In the genomic region with DNA sequence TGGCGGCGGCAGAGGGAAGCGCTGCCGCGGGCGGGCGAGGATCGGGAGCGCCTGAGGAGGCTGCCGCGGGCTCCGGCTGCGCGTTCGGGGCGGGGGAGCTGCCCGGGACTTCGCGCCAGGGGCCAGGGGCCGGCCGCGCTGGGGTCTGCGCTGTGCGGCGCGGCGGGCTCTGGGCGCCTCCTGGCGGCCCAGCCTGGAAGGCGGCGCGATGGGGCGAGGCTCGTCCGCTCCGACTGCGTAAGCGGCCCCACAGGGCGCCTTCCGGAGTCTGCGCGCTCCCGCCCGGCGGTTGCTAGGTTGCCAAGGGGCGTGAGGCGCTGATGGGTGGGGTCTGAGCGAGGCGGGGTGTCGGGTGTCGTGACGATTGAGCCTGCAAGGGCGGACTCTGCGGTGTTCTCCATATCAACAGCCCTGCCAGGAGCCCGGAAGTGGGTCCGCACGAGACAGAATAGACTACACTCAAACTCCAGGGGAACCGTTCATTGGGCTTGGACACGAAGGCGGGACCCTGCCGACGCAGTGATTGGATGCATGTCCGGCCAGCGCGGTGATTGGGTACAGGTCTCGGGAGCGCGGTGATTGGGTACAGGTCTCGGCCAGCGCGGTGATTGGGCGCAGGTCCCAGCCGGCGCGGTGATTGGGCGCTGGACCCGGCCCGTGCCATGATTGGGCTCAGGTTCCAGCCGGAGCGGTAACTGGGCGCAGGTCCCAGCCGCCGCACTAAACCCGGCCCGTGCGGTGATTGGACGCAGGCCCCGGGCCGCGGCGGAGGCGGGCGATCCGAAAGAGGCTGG, we compare ENCODE assay signal across 1 cellular context.
TF ChIP-seq lines count a peak whose summit lies in the region.

A gene with protein sequence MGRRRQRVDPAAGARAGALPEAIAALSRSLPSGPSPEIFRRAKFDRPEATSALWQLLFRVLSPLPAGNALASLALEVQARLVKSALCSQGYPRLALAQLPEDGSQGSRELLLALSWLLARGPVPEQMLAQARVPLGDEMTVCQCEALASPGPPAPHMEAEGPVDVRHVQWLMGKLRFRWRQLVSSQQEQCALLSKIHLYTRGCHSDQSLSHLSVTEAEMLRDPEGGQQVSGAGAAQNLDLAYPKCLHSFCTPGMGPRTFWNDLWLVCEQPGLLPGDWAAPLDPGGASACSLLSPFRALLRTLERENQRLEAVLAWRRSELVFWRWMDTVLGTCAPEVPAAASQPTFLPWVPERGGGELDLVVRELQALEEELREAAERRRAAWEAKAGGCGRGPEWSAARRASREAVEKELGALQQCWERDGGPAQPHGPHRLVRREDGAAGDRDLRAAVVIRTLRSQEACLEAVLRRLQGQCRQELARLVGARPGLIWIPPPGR (plus strand): TSS at position 675 of the 794 bp plus-strand sequence. CDS start 130 bp downstream, outside the sequence.

TF ChIP-seq in HepG2, 621 proteins besides CTCF, POLR2A, EP300 and RAD21 (continued from another document and continues in another):
- TF ChIP-seq, protein P1, sequence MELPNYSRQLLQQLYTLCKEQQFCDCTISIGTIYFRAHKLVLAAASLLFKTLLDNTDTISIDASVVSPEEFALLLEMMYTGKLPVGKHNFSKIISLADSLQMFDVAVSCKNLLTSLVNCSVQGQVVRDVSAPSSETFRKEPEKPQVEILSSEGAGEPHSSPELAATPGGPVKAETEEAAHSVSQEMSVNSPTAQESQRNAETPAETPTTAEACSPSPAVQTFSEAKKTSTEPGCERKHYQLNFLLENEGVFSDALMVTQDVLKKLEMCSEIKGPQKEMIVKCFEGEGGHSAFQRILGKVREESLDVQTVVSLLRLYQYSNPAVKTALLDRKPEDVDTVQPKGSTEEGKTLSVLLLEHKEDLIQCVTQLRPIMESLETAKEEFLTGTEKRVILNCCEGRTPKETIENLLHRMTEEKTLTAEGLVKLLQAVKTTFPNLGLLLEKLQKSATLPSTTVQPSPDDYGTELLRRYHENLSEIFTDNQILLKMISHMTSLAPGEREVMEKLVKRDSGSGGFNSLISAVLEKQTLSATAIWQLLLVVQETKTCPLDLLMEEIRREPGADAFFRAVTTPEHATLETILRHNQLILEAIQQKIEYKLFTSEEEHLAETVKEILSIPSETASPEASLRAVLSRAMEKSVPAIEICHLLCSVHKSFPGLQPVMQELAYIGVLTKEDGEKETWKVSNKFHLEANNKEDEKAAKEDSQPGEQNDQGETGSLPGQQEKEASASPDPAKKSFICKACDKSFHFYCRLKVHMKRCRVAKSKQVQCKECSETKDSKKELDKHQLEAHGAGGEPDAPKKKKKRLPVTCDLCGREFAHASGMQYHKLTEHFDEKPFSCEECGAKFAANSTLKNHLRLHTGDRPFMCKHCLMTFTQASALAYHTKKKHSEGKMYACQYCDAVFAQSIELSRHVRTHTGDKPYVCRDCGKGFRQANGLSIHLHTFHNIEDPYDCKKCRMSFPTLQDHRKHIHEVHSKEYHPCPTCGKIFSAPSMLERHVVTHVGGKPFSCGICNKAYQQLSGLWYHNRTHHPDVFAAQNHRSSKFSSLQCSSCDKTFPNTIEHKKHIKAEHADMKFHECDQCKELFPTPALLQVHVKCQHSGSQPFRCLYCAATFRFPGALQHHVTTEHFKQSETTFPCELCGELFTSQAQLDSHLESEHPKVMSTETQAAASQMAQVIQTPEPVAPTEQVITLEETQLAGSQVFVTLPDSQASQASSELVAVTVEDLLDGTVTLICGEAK (IDR thresholded peaks at IDR 0.05): peak; percentile 88
- TF ChIP-seq, protein P1 (CRISPR knock-in tag; IDR thresholded peaks at IDR 0.05): peak; percentile 74; the same call in 1 of the 2 replicates
- TF ChIP-seq MTF2 (CRISPR knock-in tag; IDR thresholded peaks at IDR 0.05; ENCODE audit: borderline replicate concordance) (no peak; the same call in 1 of the 2 replicates), ZFP82 (CRISPR knock-in tag; IDR thresholded peaks at IDR 0.05; ENCODE audit: borderline replicate concordance) (peak; percentile 61; the same call in 1 of the 2 replicates), REPIN1 (CRISPR knock-in tag; IDR thresholded peaks at IDR 0.05; ENCODE audit: borderline replicate concordance, low read depth) (peak; percentile 97), ZNF205 (CRISPR knock-in tag; IDR thresholded peaks at IDR 0.05) (peak; percentile 42; the same call in 1 of the 2 replicates), ZFP37 (CRISPR knock-in tag; IDR thresholded peaks at IDR 0.05; ENCODE audit: borderline replicate concordance) (no peak), ZSCAN29 (CRISPR knock-in tag; conservative IDR thresholded peaks at IDR 0.05) (peak; percentile 99), U2AF1 (optimal IDR thresholded peaks at IDR 0.05; ENCODE audit: low read depth, low read length) (no peak), ZNF292 (CRISPR knock-in tag; IDR thresholded peaks at IDR 0.05; ENCODE audit: borderline replicate concordance, low read depth) (no peak), PAX8 (CRISPR knock-in tag; IDR thresholded peaks at IDR 0.05; ENCODE audit: borderline replicate concordance) (no peak), ATRX (CRISPR knock-in tag; IDR thresholded peaks at IDR 0.05; ENCODE audit: borderline replicate concordance) (no peak), HIVEP1 (CRISPR knock-in tag; IDR thresholded peaks at IDR 0.05) (0 out of 2 replicates have a peak, but pooled peaks have one; percentile 54), TOPORS (CRISPR knock-in tag; IDR thresholded peaks at IDR 0.05) (peak; percentile 61), TAF1 (CRISPR knock-in tag; IDR thresholded peaks at IDR 0.05) (peak; percentile 70; the same call in 1 of the 2 replicates), DMAP1 (CRISPR knock-in tag; IDR thresholded peaks at IDR 0.05) (0 out of 2 replicates have a peak, but pooled peaks have one; percentile 18), KDM3A (CRISPR knock-in tag; IDR thresholded peaks at IDR 0.05; ENCODE audit: low read depth) (peak; percentile 72; the same call in 1 of the 2 replicates), KLF15 (CRISPR knock-in tag; IDR thresholded peaks at IDR 0.05; ENCODE audit: borderline replicate concordance) (0 out of 2 replicates have a peak, but pooled peaks have one; percentile 78), MYNN (CRISPR knock-in tag; IDR thresholded peaks at IDR 0.05; ENCODE audit: low read depth) (no peak; the same call in 1 of the 2 replicates), ZBTB7A (CRISPR knock-in tag; IDR thresholded peaks at IDR 0.05) (no peak)
- TF ChIP-seq, protein P2, sequence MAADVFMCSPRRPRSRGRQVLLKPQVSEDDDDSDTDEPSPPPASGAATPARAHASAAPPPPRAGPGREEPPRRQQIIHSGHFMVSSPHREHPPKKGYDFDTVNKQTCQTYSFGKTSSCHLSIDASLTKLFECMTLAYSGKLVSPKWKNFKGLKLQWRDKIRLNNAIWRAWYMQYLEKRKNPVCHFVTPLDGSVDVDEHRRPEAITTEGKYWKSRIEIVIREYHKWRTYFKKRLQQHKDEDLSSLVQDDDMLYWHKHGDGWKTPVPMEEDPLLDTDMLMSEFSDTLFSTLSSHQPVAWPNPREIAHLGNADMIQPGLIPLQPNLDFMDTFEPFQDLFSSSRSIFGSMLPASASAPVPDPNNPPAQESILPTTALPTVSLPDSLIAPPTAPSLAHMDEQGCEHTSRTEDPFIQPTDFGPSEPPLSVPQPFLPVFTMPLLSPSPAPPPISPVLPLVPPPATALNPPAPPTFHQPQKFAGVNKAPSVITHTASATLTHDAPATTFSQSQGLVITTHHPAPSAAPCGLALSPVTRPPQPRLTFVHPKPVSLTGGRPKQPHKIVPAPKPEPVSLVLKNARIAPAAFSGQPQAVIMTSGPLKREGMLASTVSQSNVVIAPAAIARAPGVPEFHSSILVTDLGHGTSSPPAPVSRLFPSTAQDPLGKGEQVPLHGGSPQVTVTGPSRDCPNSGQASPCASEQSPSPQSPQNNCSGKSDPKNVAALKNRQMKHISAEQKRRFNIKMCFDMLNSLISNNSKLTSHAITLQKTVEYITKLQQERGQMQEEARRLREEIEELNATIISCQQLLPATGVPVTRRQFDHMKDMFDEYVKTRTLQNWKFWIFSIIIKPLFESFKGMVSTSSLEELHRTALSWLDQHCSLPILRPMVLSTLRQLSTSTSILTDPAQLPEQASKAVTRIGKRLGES (CRISPR knock-in tag; IDR thresholded peaks at IDR 0.05; ENCODE audit: borderline replicate concordance): no peak
- TF ChIP-seq, protein P3, sequence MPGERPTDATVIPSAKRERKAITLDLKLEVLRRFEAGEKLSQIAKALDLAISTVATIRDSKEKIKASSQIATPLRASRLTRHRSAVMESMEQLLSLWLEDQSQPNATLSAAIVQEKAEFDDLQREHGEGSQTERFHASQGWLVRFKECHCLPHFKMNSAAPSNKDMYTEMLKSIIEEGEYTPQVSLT (CRISPR knock-in tag; IDR thresholded peaks at IDR 0.05; ENCODE audit: borderline replicate concordance, low read depth): no peak
- TF ChIP-seq, protein P4, sequence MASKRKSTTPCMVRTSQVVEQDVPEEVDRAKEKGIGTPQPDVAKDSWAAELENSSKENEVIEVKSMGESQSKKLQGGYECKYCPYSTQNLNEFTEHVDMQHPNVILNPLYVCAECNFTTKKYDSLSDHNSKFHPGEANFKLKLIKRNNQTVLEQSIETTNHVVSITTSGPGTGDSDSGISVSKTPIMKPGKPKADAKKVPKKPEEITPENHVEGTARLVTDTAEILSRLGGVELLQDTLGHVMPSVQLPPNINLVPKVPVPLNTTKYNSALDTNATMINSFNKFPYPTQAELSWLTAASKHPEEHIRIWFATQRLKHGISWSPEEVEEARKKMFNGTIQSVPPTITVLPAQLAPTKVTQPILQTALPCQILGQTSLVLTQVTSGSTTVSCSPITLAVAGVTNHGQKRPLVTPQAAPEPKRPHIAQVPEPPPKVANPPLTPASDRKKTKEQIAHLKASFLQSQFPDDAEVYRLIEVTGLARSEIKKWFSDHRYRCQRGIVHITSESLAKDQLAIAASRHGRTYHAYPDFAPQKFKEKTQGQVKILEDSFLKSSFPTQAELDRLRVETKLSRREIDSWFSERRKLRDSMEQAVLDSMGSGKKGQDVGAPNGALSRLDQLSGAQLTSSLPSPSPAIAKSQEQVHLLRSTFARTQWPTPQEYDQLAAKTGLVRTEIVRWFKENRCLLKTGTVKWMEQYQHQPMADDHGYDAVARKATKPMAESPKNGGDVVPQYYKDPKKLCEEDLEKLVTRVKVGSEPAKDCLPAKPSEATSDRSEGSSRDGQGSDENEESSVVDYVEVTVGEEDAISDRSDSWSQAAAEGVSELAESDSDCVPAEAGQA (IDR thresholded peaks at IDR 0.05; ENCODE audit: low read depth): no peak
- TF ChIP-seq, protein P4 (CRISPR knock-in tag; IDR thresholded peaks at IDR 0.05; ENCODE audit: borderline replicate concordance): peak; percentile 67; the same call in 1 of the 2 replicates
- TF ChIP-seq, protein P5, sequence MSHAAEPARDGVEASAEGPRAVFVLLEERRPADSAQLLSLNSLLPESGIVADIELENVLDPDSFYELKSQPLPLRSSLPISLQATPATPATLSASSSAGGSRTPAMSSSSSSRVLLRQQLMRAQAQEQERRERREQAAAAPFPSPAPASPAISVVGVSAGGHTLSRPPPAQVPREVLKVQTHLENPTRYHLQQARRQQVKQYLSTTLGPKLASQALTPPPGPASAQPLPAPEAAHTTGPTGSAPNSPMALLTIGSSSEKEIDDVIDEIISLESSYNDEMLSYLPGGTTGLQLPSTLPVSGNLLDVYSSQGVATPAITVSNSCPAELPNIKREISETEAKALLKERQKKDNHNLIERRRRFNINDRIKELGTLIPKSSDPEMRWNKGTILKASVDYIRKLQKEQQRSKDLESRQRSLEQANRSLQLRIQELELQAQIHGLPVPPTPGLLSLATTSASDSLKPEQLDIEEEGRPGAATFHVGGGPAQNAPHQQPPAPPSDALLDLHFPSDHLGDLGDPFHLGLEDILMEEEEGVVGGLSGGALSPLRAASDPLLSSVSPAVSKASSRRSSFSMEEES (CRISPR knock-in tag; IDR thresholded peaks at IDR 0.05): peak; percentile 74
